In genomic region chr5:45642370-45642769, GRCh38 we compare ENCODE assay signal across 20 cellular contexts. TPM values are rescaled to one million over a fixed set of nuclear protein-coding genes. Genes with fewer than 3 reads are reported as not detected.
A peak's percentile ranks its signal among the peaks of the same experiment; 100 is the strongest.
DNase-seq lines count a peak whose midpoint lies in the region; TF ChIP-seq lines count a peak whose summit lies in the region.
"Had no signal": no experiment of that assay in that cellular context is flagged by ENCODE, and none has a peak within 500 bp of the region (broad histone marks: within the 10 kb centered on the region; RNA-seq: fewer than 3 reads in every experiment).

No MANE protein-coding gene starts in this region.

- H3K4me3 ChIP-seq in prostate gland: no peak overlapping the region
- no peak overlapping the region for H3K4me3 ChIP-seq in esophagus squamous epithelium
- H3K4me3 ChIP-seq: BLaER1, GM23338 had no signal

- H3K27ac ChIP-seq in prostate gland (no peak overlapping the region), esophagus squamous epithelium (no peak overlapping the region)
- H3K27ac ChIP-seq: BLaER1, C4-2B had no signal

- peak; percentile 47 for DNase-seq in G401 (ENCODE audit: low spot score)
- DNase-seq in NCI-H2171 treated with DMSO at 0.1 percent for 48 hours (lab: John Stamatoyannopoulos, UW): peak; percentile 90
- DNase-seq in cerebellum (ENCODE audit: low spot score): peak; percentile 6
- peak; percentile 45 for DNase-seq in middle frontal gyrus (ENCODE audit: extremely low spot score, low spot score)
- DNase-seq in GM20000 (ENCODE audit: low spot score): no peak
- no peak for DNase-seq in NCI-H1436 (lab: John Stamatoyannopoulos, UW)
- no peak for DNase-seq in prostate gland (ENCODE audit: low spot score)
- DNase-seq in esophagus squamous epithelium (lab: John Stamatoyannopoulos, UW): no peak
- DNase-seq: CD4-positive, CD25-positive, alpha-beta regulatory T cell; CD8-positive, alpha-beta T cell; DMS79; EL; GF-D8; H9 had no signal

- no peaks in the 10 kb centered on the region for H3K27me3 ChIP-seq in prostate gland (replicated peaks; ENCODE audit: insufficient read depth)
- H3K27me3 ChIP-seq in esophagus squamous epithelium: no peaks in the 10 kb centered on the region
- H3K27me3 ChIP-seq: BLaER1 had no signal

- TF ChIP-seq POLR2A in prostate gland (IDR thresholded peaks at IDR 0.05) (no peak), esophagus squamous epithelium (IDR thresholded peaks at IDR 0.05) (no peak)

- intact Hi-C loops in prostate gland (cut with DNase I): no loop called here
- intact Hi-C loops in esophagus squamous epithelium (cut with DNase I): no loop called here

- TF ChIP-seq CTCF in GM20000 (IDR thresholded peaks at IDR 0.05; ENCODE audit: extremely low read depth, missing control alignments) (no peak), prostate gland (IDR thresholded peaks at IDR 0.05) (no peak), esophagus squamous epithelium (IDR thresholded peaks at IDR 0.05) (no peak)

- in situ Hi-C loops in G401 (cut with HindIII; ENCODE audit: low sequenced_read_pairs): no loop called here

- H3K4me1 ChIP-seq in prostate gland (replicated peaks): no peaks in the 10 kb centered on the region
- no peaks in the 10 kb centered on the region for H3K4me1 ChIP-seq in esophagus squamous epithelium

- H3K36me3 ChIP-seq in prostate gland (no peaks in the 10 kb centered on the region), esophagus squamous epithelium (no peaks in the 10 kb centered on the region)
- H3K36me3 ChIP-seq: BLaER1 had no signal

- no peaks in the 10 kb centered on the region for H3K9me3 ChIP-seq in prostate gland
- H3K9me3 ChIP-seq in esophagus squamous epithelium: no peaks in the 10 kb centered on the region
- H3K9me3 ChIP-seq: BLaER1 had no signal

RNA-seq across cellular contexts. Expression of gene HCN1, which starts 53.8 kb away (rescaled TPM):
- total RNA-seq in G401 (2014; rRNA removed; shearing (Covaris generic)): not detected in 2 replicates
- total RNA-seq in cerebellum (32.5 TPM), prostate gland (1 to 10 TPM in 1 of 2 donors, under 1 TPM in 1; 0.05 to 1.3 TPM), esophagus squamous epithelium (under 1 TPM in 1 of 4 donors, not detected in 3; 0.19 TPM)
- total RNA-seq: A172; B cell; CD4-positive, CD25-positive, alpha-beta regulatory T cell; CD8-positive, alpha-beta T cell; H4 had no signal

Comparison
In these comparisons a context has a peak if more than half of its experiments do, and no peak if none do; other contexts are left out.
1. DNase-seq: peak in G401 (single experiment), NCI-H2171 treated with DMSO at 0.1 percent for 48 hours (single experiment), cerebellum (single experiment) and middle frontal gyrus (single experiment); none in GM20000 (single experiment), NCI-H1436 (single experiment), prostate gland (single experiment) and esophagus squamous epithelium (single experiment).
2. RNA of gene HCN1, which starts 53.8 kb away (total RNA-seq): 32.5 TPM in cerebellum (single experiment); 0.05 to 1.3 TPM in prostate gland, not detected in G401 and 0.19 TPM in esophagus squamous epithelium; every median in the first group is over 10 times any median in the second.